1 cellular context compared by ENCODE assay signal in the genomic region with DNA sequence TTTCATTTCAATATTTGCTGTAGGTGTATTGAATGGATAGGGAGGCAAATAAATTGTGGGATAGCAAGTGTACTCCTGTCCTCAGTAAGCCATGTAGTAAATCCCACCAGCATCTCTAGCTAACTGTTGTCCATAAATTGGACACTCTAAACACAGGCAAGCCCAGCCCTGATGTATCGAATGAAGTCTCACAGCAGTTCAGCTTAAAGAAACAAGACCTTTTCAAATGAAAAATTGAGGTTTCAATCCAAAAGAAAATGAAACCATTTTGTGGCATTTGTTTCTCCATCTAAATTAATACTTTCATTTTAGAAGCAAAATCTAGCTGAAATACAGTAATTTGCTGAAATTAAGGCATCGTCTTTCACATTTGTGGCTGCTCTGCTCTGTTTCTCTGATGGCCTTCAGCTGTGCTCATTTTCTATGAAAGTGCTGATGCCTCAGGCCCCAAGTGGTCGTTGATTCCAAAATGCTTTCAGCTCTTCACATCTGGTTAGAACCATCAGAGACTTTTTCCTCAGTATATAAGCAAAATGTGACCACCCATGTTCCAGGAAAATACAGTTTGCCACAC.
TF ChIP-seq lines count a peak whose summit lies in the region.

No MANE protein-coding gene starts in this region.

TF ChIP-seq in GM23338, 12 proteins besides CTCF, POLR2A, EP300 and RAD21 (continued from another document):
- TF ChIP-seq, protein P1, sequence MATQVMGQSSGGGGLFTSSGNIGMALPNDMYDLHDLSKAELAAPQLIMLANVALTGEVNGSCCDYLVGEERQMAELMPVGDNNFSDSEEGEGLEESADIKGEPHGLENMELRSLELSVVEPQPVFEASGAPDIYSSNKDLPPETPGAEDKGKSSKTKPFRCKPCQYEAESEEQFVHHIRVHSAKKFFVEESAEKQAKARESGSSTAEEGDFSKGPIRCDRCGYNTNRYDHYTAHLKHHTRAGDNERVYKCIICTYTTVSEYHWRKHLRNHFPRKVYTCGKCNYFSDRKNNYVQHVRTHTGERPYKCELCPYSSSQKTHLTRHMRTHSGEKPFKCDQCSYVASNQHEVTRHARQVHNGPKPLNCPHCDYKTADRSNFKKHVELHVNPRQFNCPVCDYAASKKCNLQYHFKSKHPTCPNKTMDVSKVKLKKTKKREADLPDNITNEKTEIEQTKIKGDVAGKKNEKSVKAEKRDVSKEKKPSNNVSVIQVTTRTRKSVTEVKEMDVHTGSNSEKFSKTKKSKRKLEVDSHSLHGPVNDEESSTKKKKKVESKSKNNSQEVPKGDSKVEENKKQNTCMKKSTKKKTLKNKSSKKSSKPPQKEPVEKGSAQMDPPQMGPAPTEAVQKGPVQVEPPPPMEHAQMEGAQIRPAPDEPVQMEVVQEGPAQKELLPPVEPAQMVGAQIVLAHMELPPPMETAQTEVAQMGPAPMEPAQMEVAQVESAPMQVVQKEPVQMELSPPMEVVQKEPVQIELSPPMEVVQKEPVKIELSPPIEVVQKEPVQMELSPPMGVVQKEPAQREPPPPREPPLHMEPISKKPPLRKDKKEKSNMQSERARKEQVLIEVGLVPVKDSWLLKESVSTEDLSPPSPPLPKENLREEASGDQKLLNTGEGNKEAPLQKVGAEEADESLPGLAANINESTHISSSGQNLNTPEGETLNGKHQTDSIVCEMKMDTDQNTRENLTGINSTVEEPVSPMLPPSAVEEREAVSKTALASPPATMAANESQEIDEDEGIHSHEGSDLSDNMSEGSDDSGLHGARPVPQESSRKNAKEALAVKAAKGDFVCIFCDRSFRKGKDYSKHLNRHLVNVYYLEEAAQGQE (IDR thresholded peaks at IDR 0.05; ENCODE audit: unreplicated experiment), result no peak
- TF ChIP-seq JUNB (IDR thresholded peaks at IDR 0.05; ENCODE audit: unreplicated experiment), result no peak
